9 cellular contexts compared by ENCODE assay signal in the genomic region with DNA sequence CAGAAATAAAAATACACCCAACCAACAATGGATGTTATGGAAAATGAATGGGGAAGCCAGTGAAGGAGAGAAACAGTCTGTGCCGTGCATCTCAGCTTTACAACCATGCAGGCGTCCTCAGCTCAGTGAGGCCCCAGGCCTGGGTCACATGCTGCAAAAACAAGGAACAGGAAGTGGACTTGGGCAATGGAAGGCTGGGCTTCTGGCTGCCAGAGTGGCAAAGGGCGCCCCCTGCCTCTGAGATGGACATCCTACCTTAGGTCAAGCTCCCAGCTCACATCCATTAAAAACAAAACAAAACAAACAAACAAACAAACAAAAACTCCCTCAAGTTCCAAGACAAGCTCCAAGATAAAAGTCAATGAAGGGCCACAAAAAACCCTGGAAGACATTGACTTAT. TPM values are rescaled to one million over a fixed set of nuclear protein-coding genes. Genes with fewer than 3 reads are reported as not detected.
DNase-seq lines count a peak whose midpoint lies in the region; ATAC-seq and TF ChIP-seq lines count a peak whose summit lies in the region.
"Had no signal": no experiment of that assay in that cellular context is flagged by ENCODE, and none has a peak within 500 bp of the region (broad histone marks: within the 10 kb centered on the region; RNA-seq: fewer than 3 reads in every experiment).

No MANE protein-coding gene starts in this region.

- no peak overlapping the region for H3K4me3 Mint-ChIP-seq in activated naive CD8-positive, alpha-beta T cell treated with anti-CD3 and anti-CD28 coated beads, Interleukin-2, amount 50 U/mL, for 24 hours
- H3K4me3 Mint-ChIP-seq: stimulated activated naive CD8-positive, alpha-beta T cell treated with anti-CD3 and anti-CD28 coated beads, Interleukin-15, Interleukin-2, amounts not matched to agents 100 ng/mL and 50 ng/mL, for 24 hours had no signal

- POLR2A ChIA-PET in AG04450 (lab: Yijun Ruan, JAX): no interaction called here

- H3K4me1 Mint-ChIP-seq in activated naive CD8-positive, alpha-beta T cell treated with anti-CD3 and anti-CD28 coated beads, Interleukin-2, amount 50 U/mL, for 24 hours: peaks cover 9% of the 10 kb centered on the region

- H3K4me3 ChIP-seq in AG04450 (ENCODE audit: low read depth, low read length): no peak overlapping the region
- no peak overlapping the region for H3K4me3 ChIP-seq in uterus

- DNase-seq in AG04450 (ENCODE audit: low read depth, low spot score): no peak
- peak; percentile 36 for DNase-seq in M059J (ENCODE audit: low read depth)
- DNase-seq in activated naive CD8-positive, alpha-beta T cell treated with anti-CD3 and anti-CD28 coated beads, Interleukin-2, amount 50 U/mL, for 24 hours: peak; percentile 55
- DNase-seq in kidney glomerular epithelial cell (lab: John Stamatoyannopoulos, UW): peak; percentile 3
- DNase-seq in uterus: no peak
- no peak for DNase-seq in central memory CD4-positive, alpha-beta T cell

- H3K27ac ChIP-seq in AG04450 (ENCODE audit: low read depth, low read length) (no peak overlapping the region), uterus (no peak overlapping the region)

- no peaks in the 10 kb centered on the region for H3K27me3 ChIP-seq in AG04450 (ENCODE audit: control insufficient read depth, insufficient read depth, low read length)
- no peaks in the 10 kb centered on the region for H3K27me3 ChIP-seq in uterus

- peaks cover 29% of the 10 kb centered on the region for H3K36me3 Mint-ChIP-seq in activated naive CD8-positive, alpha-beta T cell treated with anti-CD3 and anti-CD28 coated beads, Interleukin-2, amount 50 U/mL, for 24 hours (ENCODE audit: low read depth)

- peak; percentile 49 for ATAC-seq in activated naive CD8-positive, alpha-beta T cell treated with anti-CD3 and anti-CD28 coated beads, Interleukin-2, amount 50 U/mL, for 24 hours
- no peak for ATAC-seq in HG03457 (IDR thresholded peaks at IDR 0.05; ENCODE audit: unreplicated experiment)

- H3K9me3 ChIP-seq in AG04450 (ENCODE audit: control insufficient read depth, insufficient read depth, low read length): no peaks in the 10 kb centered on the region
- H3K9me3 ChIP-seq in uterus: no peaks in the 10 kb centered on the region

- peak overlapping the region; percentile 14 for H3K27ac Mint-ChIP-seq in activated naive CD8-positive, alpha-beta T cell treated with anti-CD3 and anti-CD28 coated beads, Interleukin-2, amount 50 U/mL, for 24 hours

- peak; percentile 20; the same call in 1 of the 2 replicates for TF ChIP-seq CTCF in AG04450 (IDR thresholded peaks at IDR 0.05; ENCODE audit: low read depth, low read length)
- TF ChIP-seq CTCF in GM12873 (IDR thresholded peaks at IDR 0.05; ENCODE audit: insufficient read depth, low read depth, low read length, missing control alignments): peak; percentile 59
- peak; percentile 23 to 42 (median 30) for TF ChIP-seq CTCF in uterus (IDR thresholded peaks at IDR 0.05)

- CTCF ChIA-PET in AG04450 (lab: Charles Lee): interaction anchor here (0.7 to 3.8 kb wide), 5 partner anchors 11 to 155 kb away, joined by 3 to 20 read pairs (median 6); no protein-coding TSS in a partner anchor

- no peaks in the 10 kb centered on the region for H3K36me3 ChIP-seq in uterus

- no peaks in the 10 kb centered on the region for H3K9me3 Mint-ChIP-seq in activated naive CD8-positive, alpha-beta T cell treated with anti-CD3 and anti-CD28 coated beads, Interleukin-2, amount 50 U/mL, for 24 hours
- H3K9me3 Mint-ChIP-seq: stimulated activated naive CD8-positive, alpha-beta T cell treated with anti-CD3 and anti-CD28 coated beads, Interleukin-15, Interleukin-2, amounts not matched to agents 100 ng/mL and 50 ng/mL, for 24 hours had no signal

- no peaks in the 10 kb centered on the region for H3K4me1 ChIP-seq in uterus

- H3K27me3 Mint-ChIP-seq in activated naive CD8-positive, alpha-beta T cell treated with anti-CD3 and anti-CD28 coated beads, Interleukin-2, amount 50 U/mL, for 24 hours: no peaks in the 10 kb centered on the region
- H3K27me3 Mint-ChIP-seq: stimulated activated naive CD8-positive, alpha-beta T cell treated with anti-CD3 and anti-CD28 coated beads, Interleukin-15, Interleukin-2, amounts not matched to agents 100 ng/mL and 50 ng/mL, for 24 hours had no signal

- intact Hi-C loops in uterus (cut with DNase I; ENCODE audit: low total_unique reads): no loop called here

- no peak for TF ChIP-seq POLR2A in uterus (IDR thresholded peaks at IDR 0.05)

RNA-seq across cellular contexts. Expression of gene AFAP1L2, which starts 54.7 kb away (rescaled TPM):
- 0.05 and 0.07 TPM in 2 replicates for polyA plus RNA-seq in AG04450 (2011; rRNA removed)
- 0.17 and 0.23 TPM in 2 replicates for polyA minus RNA-seq in AG04450 (2011; rRNA and poly(A)+ RNA removed)
- total RNA-seq in M059J (2014; rRNA removed; shearing (Covaris generic)): 0.44 and 1.7 TPM in 2 replicates
- 10 to 100 TPM; 28.4 to 86.6 (median 48.6) TPM for total RNA-seq in uterus

Comparison
In these comparisons a context has a peak if more than half of its experiments do, and no peak if none do; other contexts are left out.
1. DNase-seq: peak in M059J (single experiment), activated naive CD8-positive, alpha-beta T cell treated with anti-CD3 and anti-CD28 coated beads, Interleukin-2, amount 50 U/mL, for 24 hours (single experiment) and kidney glomerular epithelial cell (single experiment); none in AG04450 (single experiment), uterus (0 of 2) and central memory CD4-positive, alpha-beta T cell (single experiment).
2. RNA of gene AFAP1L2, which starts 54.7 kb away (total RNA-seq): 28.4 to 86.6 TPM in uterus; 0.44 to 1.7 TPM in M059J; every median in the first group is over 10 times any median in the second.
3. Peak in every context shown above with its lines, with median percentiles within 50 percentile points of each other: CTCF ChIP-seq.